13 cellular contexts compared by ENCODE assay signal in genomic region chr3:157131861-157132260, GRCh38. TPM values are rescaled to one million over a fixed set of nuclear protein-coding genes. Genes with fewer than 3 reads are reported as not detected.
DNase-seq lines count a peak whose midpoint lies in the region; ATAC-seq and TF ChIP-seq lines count a peak whose summit lies in the region.
"Had no signal": no experiment of that assay in that cellular context is flagged by ENCODE, and none has a peak within 500 bp of the region (broad histone marks: within the 10 kb centered on the region; RNA-seq: fewer than 3 reads in every experiment).

No MANE protein-coding gene starts in this region.

- H3K27me3 ChIP-seq in Caco-2 (replicated peaks; ENCODE audit: control insufficient read depth, insufficient read depth, low read length) (no peaks in the 10 kb centered on the region), breast epithelium (no peaks in the 10 kb centered on the region)
- H3K27me3 ChIP-seq: neural progenitor cell had no signal

- TF ChIP-seq POLR2A in breast epithelium (IDR thresholded peaks at IDR 0.05), result no peak

- H3K4me1 Mint-ChIP-seq in Caco-2 (ENCODE audit: low read depth, unreplicated experiment) (peaks cover 24% of the 10 kb centered on the region), nephron progenitor cell (peaks cover 64% of the 10 kb centered on the region)

- H3K36me3 ChIP-seq in Caco-2 (ENCODE audit: control insufficient read depth, insufficient read depth, low read length) (no peaks in the 10 kb centered on the region), breast epithelium (no peaks in the 10 kb centered on the region)
- H3K36me3 ChIP-seq: neural progenitor cell had no signal

- TF ChIP-seq CTCF in Caco-2 (IDR thresholded peaks at IDR 0.05; ENCODE audit: insufficient read depth in 1 of 2, low read depth in 1 of 2, low read length in 1 of 2, severe bottlenecking in 1 of 2, unreplicated experiment in 1 of 2) (no peak), breast epithelium (IDR thresholded peaks at IDR 0.05) (no peak), nephron progenitor cell (IDR thresholded peaks at IDR 0.05) (no peak)

- POLR2A ChIA-PET in Caco-2 (lab: Charles Lee), result interaction anchor here (2.4 kb wide), 1 partner anchor 43 kb away, joined by 21 read pairs; no protein-coding TSS in a partner anchor

- H3K4me3 ChIP-seq in Caco-2 (ENCODE audit: low read depth, low read length), result no peak overlapping the region
- H3K4me3 ChIP-seq in breast epithelium, result no peak overlapping the region
- H3K4me3 ChIP-seq: neural progenitor cell had no signal

- peak overlapping the region; percentile 95 for H3K27ac Mint-ChIP-seq in Caco-2 (ENCODE audit: unreplicated experiment)
- H3K27ac Mint-ChIP-seq in nephron progenitor cell, result peak overlapping the region; percentile 75

- peaks cover 64% of the 10 kb centered on the region for H3K4me1 ChIP-seq in Caco-2
- H3K4me1 ChIP-seq in breast epithelium, result peaks cover 4 to 13% of the 10 kb centered on the region in 2 donors

- H3K9me3 ChIP-seq in Caco-2 (no peaks in the 10 kb centered on the region), breast epithelium (no peaks in the 10 kb centered on the region)

- ATAC-seq in HG02973 (IDR thresholded peaks at IDR 0.05; ENCODE audit: unreplicated experiment) (no peak), GM18873 (IDR thresholded peaks at IDR 0.05; ENCODE audit: low FRiP score, unreplicated experiment) (no peak)

- H3K36me3 Mint-ChIP-seq in Caco-2 (ENCODE audit: insufficient read depth, unreplicated experiment) (peaks cover 6% of the 10 kb centered on the region), nephron progenitor cell (ENCODE audit: low read depth) (no peaks in the 10 kb centered on the region)
- H3K36me3 Mint-ChIP-seq: neural progenitor cell had no signal

- H3K9me3 Mint-ChIP-seq in Caco-2 (ENCODE audit: unreplicated experiment), result no peaks in the 10 kb centered on the region
- no peaks in the 10 kb centered on the region for H3K9me3 Mint-ChIP-seq in nephron progenitor cell
- H3K9me3 Mint-ChIP-seq: neural progenitor cell had no signal

- intact Hi-C loops in Caco-2 (cut with micrococcal nuclease; ENCODE audit: unreplicated experiment) (loop anchor here (2.0 to 10.0 kb wide), 3 partner anchors 73 to 243 kb away; no protein-coding TSS in a partner anchor), breast epithelium (cut with DNase I; ENCODE audit: low total_unique reads) (loop anchor here (2.0 kb wide), 1 partner anchor 977 kb away; no protein-coding TSS in a partner anchor)

- DNase-seq in Caco-2 (no peak), LHCN-M2 (ENCODE audit: low read depth) (peak; percentile 59), breast epithelium (ENCODE audit: low spot score in 2 of 2) (no peak), nephron progenitor cell (no peak), SHP77 treated with DMSO at 0.1 percent for 48 hours (lab: John Stamatoyannopoulos, UW) (no peak), cerebellar cortex (ENCODE audit: low spot score) (no peak)
- DNase-seq: activated gamma-delta T cell, DMS 273 treated with DMSO at 0.1 percent for 48 hours, NCI-H187, T1000 had no signal

- no peaks in the 10 kb centered on the region for H3K27me3 Mint-ChIP-seq in Caco-2 (ENCODE audit: insufficient read depth, unreplicated experiment)
- peaks cover 7% of the 10 kb centered on the region for H3K27me3 Mint-ChIP-seq in nephron progenitor cell (ENCODE audit: low read depth, poor library complexity)

- peak overlapping the region; percentile 96 for H3K27ac ChIP-seq in breast epithelium
- H3K27ac ChIP-seq: neural progenitor cell had no signal

- CTCF ChIA-PET in Caco-2 (lab: Charles Lee), result interaction anchor here (1.1 to 3.8 kb wide), 2 partner anchors 10 to 43 kb away, joined by 4 to 26 read pairs; no protein-coding TSS in a partner anchor

- no TSS peak for BruUV-seq in Caco-2 (replicated peaks; lab: Mats Ljungman, UMichigan)

- H3K4me3 Mint-ChIP-seq in Caco-2 (ENCODE audit: unreplicated experiment) (no peak overlapping the region), nephron progenitor cell (no peak overlapping the region)
- H3K4me3 Mint-ChIP-seq: neural progenitor cell had no signal

RNA-seq across cellular contexts. Expression of gene CCNL1, which starts 28.1 kb away (rescaled TPM):
- total RNA-seq in Caco-2 (2022) (108 and 114 TPM in 2 replicates), LHCN-M2 (2014; rRNA removed) (82.8 and 103 TPM in 2 replicates), breast epithelium (100 to 1,000 TPM; 270 to 573 (median 300) TPM)
- 14.7 TPM for polyA plus RNA-seq in LHCN-M2 (2012)
